In the genomic region with DNA sequence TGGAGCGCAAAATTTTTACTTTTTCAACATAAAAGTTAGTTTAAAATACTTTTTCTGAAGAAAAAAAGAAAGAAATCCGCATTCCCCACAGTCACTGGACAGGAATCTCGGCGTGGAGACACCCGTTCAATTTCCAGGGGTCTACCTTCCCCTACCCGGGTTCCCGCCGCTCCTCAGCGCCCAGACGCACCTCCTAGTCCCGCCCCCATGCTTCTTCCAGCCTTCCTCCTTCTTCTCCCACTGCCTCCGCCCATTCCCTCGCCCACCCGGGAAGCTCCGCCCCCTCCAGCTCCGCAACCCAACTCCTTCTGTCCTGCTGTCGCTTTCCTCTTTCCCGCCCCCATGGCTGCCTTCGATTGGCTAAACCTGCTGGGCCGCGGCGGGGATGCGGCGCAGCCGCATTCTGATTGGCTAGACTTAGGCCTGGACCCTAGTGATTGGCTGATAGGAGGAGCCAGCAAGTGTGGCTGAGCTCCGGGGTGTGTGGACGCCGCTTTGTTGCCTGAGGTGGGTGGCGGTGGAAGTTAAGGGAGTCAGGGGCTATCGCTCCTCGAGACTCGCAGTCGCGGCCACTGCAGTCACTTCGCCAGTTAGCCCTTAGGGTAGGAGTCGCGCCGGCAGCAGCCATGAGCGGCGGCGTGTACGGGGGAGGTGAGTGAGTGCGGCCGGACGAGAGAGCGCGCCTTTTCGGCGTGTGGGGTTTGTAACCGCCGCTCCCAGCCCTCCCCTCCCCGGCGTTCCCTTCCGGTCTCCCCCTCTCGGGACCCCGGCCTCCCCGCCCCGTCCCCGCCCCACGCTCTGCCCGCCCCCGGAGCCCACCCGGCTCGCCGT, we compare ENCODE assay signal across 1 cellular context.
TF ChIP-seq lines count a peak whose summit lies in the region.

Gene ACTL6A, plus strand, starts transcription at position 460 of the 831 bp plus-strand sequence. Its CDS starts 167 bp downstream, at position 627.

TF ChIP-seq in HepG2, 621 proteins besides CTCF, POLR2A, EP300 and RAD21 (continued from another document and continues in another):
- TF ChIP-seq, protein P1, sequence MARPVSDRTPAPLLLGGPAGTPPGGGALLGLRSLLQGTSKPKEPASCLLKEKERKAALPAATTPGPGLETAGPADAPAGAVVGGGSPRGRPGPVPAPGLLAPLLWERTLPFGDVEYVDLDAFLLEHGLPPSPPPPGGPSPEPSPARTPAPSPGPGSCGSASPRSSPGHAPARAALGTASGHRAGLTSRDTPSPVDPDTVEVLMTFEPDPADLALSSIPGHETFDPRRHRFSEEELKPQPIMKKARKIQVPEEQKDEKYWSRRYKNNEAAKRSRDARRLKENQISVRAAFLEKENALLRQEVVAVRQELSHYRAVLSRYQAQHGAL (CRISPR knock-in tag; IDR thresholded peaks at IDR 0.05; ENCODE audit: not compliant biosample characterization): no peak
- TF ChIP-seq, protein P2, sequence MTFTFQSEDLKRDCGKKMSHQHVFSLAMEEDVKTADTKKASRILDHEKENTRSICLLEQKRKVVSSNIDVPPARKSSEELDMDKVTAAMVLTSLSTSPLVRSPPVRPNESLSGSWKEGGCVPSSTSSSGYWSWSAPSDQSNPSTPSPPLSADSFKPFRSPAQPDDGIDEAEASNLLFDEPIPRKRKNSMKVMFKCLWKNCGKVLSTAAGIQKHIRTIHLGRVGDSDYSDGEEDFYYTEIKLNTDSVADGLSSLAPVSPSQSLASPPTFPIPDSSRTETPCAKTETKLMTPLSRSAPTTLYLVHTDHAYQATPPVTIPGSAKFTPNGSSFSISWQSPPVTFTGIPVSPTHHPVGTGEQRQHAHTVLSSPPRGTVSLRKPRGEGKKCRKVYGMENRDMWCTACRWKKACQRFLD (CRISPR knock-in tag; IDR thresholded peaks at IDR 0.05; ENCODE audit: borderline replicate concordance): no peak
- TF ChIP-seq ZFP37 (CRISPR knock-in tag; IDR thresholded peaks at IDR 0.05; ENCODE audit: borderline replicate concordance) (no peak), PBX3 (CRISPR knock-in tag; IDR thresholded peaks at IDR 0.05; ENCODE audit: borderline replicate concordance) (no peak), MED13 (CRISPR knock-in tag; IDR thresholded peaks at IDR 0.05) (no peak; the same call in 1 of the 2 replicates), ZNF607 (CRISPR knock-in tag; IDR thresholded peaks at IDR 0.05; ENCODE audit: borderline replicate concordance) (0 out of 2 replicates have a peak, but pooled peaks have one; percentile 18), ATF6 (CRISPR knock-in tag; conservative IDR thresholded peaks at IDR 0.05) (no peak), RFXAP (CRISPR knock-in tag; IDR thresholded peaks at IDR 0.05; ENCODE audit: borderline replicate concordance) (peak; percentile 94), ZNF749 (CRISPR knock-in tag; IDR thresholded peaks at IDR 0.05; ENCODE audit: borderline replicate concordance) (no peak; the same call in 1 of the 2 replicates), BCL3 (CRISPR knock-in tag; IDR thresholded peaks at IDR 0.05) (no peak), ZFP36L2 (CRISPR knock-in tag; IDR thresholded peaks at IDR 0.05) (no peak), TMF1 (CRISPR knock-in tag; IDR thresholded peaks at IDR 0.05; ENCODE audit: low read depth) (0 out of 2 replicates have a peak, but pooled peaks have one; percentile 25), ZSCAN29 (CRISPR knock-in tag; conservative IDR thresholded peaks at IDR 0.05) (no peak), ZNF460 (CRISPR knock-in tag; IDR thresholded peaks at IDR 0.05; ENCODE audit: borderline replicate concordance) (no peak), PHF20 (CRISPR knock-in tag; IDR thresholded peaks at IDR 0.05) (peak; percentile 78), RXRA (CRISPR knock-in tag; IDR thresholded peaks at IDR 0.05) (no peak), ZNF572 (CRISPR knock-in tag; IDR thresholded peaks at IDR 0.05) (no peak), ZEB1 (IDR thresholded peaks at IDR 0.05; ENCODE audit: insufficient replicate concordance, low read depth) (no peak), TBX3 (IDR thresholded peaks at IDR 0.05; ENCODE audit: borderline replicate concordance) (peak; percentile 32; the same call in 1 of the 2 replicates), NBN (conservative IDR thresholded peaks at IDR 0.05) (no peak), ZNF790 (CRISPR knock-in tag; IDR thresholded peaks at IDR 0.05; ENCODE audit: borderline replicate concordance) (0 out of 2 replicates have a peak, but pooled peaks have one; percentile 46), ZBTB3 (CRISPR knock-in tag; IDR thresholded peaks at IDR 0.05; ENCODE audit: borderline replicate concordance, low read depth) (no peak), ZNF616 (CRISPR knock-in tag; IDR thresholded peaks at IDR 0.05; ENCODE audit: low read depth) (no peak; the same call in 1 of the 2 replicates), NFE2 (CRISPR knock-in tag; IDR thresholded peaks at IDR 0.05) (0 out of 2 replicates have a peak, but pooled peaks have one; percentile 9), LCORL (IDR thresholded peaks at IDR 0.05) (no peak), LCORL (CRISPR knock-in tag; IDR thresholded peaks at IDR 0.05) (no peak; the same call in 1 of the 2 replicates), FOXP1 (IDR thresholded peaks at IDR 0.05) (no peak), FOXP1 (CRISPR knock-in tag; IDR thresholded peaks at IDR 0.05) (no peak; the same call in 1 of the 2 replicates), SALL2 (CRISPR knock-in tag; IDR thresholded peaks at IDR 0.05) (0 out of 2 replicates have a peak, but pooled peaks have one; percentile 16), CEBPG (CRISPR knock-in tag; IDR thresholded peaks at IDR 0.05) (no peak), ZNF562 (CRISPR knock-in tag; IDR thresholded peaks at IDR 0.05; ENCODE audit: borderline replicate concordance) (no peak), ATM (IDR thresholded peaks at IDR 0.05; ENCODE audit: borderline replicate concordance) (no peak), FIP1L1 (IDR thresholded peaks at IDR 0.05; ENCODE audit: borderline replicate concordance, insufficient read depth, low read depth, low read length) (no peak), TBX2 (CRISPR knock-in tag; IDR thresholded peaks at IDR 0.05; ENCODE audit: borderline replicate concordance) (peak; percentile 46; the same call in 1 of the 2 replicates), SMC3 (IDR thresholded peaks at IDR 0.05; ENCODE audit: low read length) (no peak), HDAC1 (CRISPR knock-in tag; IDR thresholded peaks at IDR 0.05) (peak; percentile 20; the same call in 1 of the 2 replicates), HDAC6 (IDR thresholded peaks at IDR 0.05; ENCODE audit: low read depth, low read length) (no peak), HIVEP1 (CRISPR knock-in tag; IDR thresholded peaks at IDR 0.05) (no peak)
- TF ChIP-seq, protein P3, sequence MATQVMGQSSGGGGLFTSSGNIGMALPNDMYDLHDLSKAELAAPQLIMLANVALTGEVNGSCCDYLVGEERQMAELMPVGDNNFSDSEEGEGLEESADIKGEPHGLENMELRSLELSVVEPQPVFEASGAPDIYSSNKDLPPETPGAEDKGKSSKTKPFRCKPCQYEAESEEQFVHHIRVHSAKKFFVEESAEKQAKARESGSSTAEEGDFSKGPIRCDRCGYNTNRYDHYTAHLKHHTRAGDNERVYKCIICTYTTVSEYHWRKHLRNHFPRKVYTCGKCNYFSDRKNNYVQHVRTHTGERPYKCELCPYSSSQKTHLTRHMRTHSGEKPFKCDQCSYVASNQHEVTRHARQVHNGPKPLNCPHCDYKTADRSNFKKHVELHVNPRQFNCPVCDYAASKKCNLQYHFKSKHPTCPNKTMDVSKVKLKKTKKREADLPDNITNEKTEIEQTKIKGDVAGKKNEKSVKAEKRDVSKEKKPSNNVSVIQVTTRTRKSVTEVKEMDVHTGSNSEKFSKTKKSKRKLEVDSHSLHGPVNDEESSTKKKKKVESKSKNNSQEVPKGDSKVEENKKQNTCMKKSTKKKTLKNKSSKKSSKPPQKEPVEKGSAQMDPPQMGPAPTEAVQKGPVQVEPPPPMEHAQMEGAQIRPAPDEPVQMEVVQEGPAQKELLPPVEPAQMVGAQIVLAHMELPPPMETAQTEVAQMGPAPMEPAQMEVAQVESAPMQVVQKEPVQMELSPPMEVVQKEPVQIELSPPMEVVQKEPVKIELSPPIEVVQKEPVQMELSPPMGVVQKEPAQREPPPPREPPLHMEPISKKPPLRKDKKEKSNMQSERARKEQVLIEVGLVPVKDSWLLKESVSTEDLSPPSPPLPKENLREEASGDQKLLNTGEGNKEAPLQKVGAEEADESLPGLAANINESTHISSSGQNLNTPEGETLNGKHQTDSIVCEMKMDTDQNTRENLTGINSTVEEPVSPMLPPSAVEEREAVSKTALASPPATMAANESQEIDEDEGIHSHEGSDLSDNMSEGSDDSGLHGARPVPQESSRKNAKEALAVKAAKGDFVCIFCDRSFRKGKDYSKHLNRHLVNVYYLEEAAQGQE (IDR thresholded peaks at IDR 0.05; ENCODE audit: borderline replicate concordance in 1 of 2, low read depth in 1 of 2, low read length in 2 of 2): no peak; a peak in 1 of 4 replicates
- TF ChIP-seq, protein P4, sequence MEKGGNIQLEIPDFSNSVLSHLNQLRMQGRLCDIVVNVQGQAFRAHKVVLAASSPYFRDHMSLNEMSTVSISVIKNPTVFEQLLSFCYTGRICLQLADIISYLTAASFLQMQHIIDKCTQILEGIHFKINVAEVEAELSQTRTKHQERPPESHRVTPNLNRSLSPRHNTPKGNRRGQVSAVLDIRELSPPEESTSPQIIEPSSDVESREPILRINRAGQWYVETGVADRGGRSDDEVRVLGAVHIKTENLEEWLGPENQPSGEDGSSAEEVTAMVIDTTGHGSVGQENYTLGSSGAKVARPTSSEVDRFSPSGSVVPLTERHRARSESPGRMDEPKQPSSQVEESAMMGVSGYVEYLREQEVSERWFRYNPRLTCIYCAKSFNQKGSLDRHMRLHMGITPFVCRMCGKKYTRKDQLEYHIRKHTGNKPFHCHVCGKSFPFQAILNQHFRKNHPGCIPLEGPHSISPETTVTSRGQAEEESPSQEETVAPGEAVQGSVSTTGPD (CRISPR knock-in tag; IDR thresholded peaks at IDR 0.05): no peak
- TF ChIP-seq, protein P5, sequence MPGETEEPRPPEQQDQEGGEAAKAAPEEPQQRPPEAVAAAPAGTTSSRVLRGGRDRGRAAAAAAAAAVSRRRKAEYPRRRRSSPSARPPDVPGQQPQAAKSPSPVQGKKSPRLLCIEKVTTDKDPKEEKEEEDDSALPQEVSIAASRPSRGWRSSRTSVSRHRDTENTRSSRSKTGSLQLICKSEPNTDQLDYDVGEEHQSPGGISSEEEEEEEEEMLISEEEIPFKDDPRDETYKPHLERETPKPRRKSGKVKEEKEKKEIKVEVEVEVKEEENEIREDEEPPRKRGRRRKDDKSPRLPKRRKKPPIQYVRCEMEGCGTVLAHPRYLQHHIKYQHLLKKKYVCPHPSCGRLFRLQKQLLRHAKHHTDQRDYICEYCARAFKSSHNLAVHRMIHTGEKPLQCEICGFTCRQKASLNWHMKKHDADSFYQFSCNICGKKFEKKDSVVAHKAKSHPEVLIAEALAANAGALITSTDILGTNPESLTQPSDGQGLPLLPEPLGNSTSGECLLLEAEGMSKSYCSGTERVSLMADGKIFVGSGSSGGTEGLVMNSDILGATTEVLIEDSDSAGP (CRISPR knock-in tag; IDR thresholded peaks at IDR 0.05; ENCODE audit: borderline replicate concordance): peak; percentile 75
- TF ChIP-seq, protein P6, sequence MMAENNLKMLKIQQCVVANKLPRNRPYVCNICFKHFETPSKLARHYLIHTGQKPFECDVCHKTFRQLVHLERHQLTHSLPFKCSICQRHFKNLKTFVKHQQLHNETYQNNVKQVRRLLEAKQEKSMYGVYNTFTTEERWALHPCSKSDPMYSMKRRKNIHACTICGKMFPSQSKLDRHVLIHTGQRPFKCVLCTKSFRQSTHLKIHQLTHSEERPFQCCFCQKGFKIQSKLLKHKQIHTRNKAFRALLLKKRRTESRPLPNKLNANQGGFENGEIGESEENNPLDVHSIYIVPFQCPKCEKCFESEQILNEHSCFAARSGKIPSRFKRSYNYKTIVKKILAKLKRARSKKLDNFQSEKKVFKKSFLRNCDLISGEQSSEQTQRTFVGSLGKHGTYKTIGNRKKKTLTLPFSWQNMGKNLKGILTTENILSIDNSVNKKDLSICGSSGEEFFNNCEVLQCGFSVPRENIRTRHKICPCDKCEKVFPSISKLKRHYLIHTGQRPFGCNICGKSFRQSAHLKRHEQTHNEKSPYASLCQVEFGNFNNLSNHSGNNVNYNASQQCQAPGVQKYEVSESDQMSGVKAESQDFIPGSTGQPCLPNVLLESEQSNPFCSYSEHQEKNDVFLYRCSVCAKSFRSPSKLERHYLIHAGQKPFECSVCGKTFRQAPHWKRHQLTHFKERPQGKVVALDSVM (CRISPR knock-in tag; IDR thresholded peaks at IDR 0.05): no peak
- TF ChIP-seq, protein P7, sequence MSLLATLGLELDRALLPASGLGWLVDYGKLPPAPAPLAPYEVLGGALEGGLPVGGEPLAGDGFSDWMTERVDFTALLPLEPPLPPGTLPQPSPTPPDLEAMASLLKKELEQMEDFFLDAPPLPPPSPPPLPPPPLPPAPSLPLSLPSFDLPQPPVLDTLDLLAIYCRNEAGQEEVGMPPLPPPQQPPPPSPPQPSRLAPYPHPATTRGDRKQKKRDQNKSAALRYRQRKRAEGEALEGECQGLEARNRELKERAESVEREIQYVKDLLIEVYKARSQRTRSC (CRISPR knock-in tag; IDR thresholded peaks at IDR 0.05; ENCODE audit: low read depth): no peak
